In genomic region chr1:186082235-186082937, GRCh38 we compare ENCODE assay signal across 9 cellular contexts.
DNase-seq lines count a peak whose midpoint lies in the region; ATAC-seq and TF ChIP-seq lines count a peak whose summit lies in the region.
"Had no signal": no experiment of that assay in that cellular context is flagged by ENCODE, and none has a peak within 500 bp of the region (broad histone marks: within the 10 kb centered on the region; RNA-seq: fewer than 3 reads in every experiment).

No MANE protein-coding gene starts in this region.

- H3K4me1 ChIP-seq in adipocyte (ENCODE audit: control insufficient read depth, insufficient read depth, low read length) (peaks cover 9% of the 10 kb centered on the region), right cardiac atrium (ENCODE audit: control insufficient read depth, insufficient read depth, low read length) (no peaks in the 10 kb centered on the region), smooth muscle cell (ENCODE audit: low read depth) (peaks cover 22% of the 10 kb centered on the region)

- peaks cover 12% of the 10 kb centered on the region for H3F3A ChIP-seq in smooth muscle cell (ENCODE audit: low read depth)

- H3K9ac ChIP-seq in adipocyte (ENCODE audit: low read length) (no peak overlapping the region), smooth muscle cell (ENCODE audit: low read depth) (no peak overlapping the region)

- peak; percentile 99 for DNase-seq in DMS53 (lab: John Stamatoyannopoulos, UW)
- DNase-seq in NCI-H345 treated with DMSO at 0.1 percent for 48 hours (lab: John Stamatoyannopoulos, UW; ENCODE audit: unreplicated experiment) = peak; percentile 94
- DNase-seq in adipocyte (ENCODE audit: low read depth) = peak; percentile 61
- DNase-seq in right cardiac atrium = peak; percentile 76 to 79 (median 77)
- peak; percentile 29 for DNase-seq in smooth muscle cell (lab: John Stamatoyannopoulos, UW; ENCODE audit: unreplicated experiment)
- no peak for DNase-seq in activated effector memory CD4-positive, alpha-beta T cell treated with Interleukin-2 at 50 U/mL for 16 hours

- no peak overlapping the region for H3K4me3 ChIP-seq in adipocyte (ENCODE audit: low read length)
- H3K4me3 ChIP-seq in right cardiac atrium (ENCODE audit: low read length) = no peak overlapping the region
- no peak overlapping the region for H3K4me3 ChIP-seq in smooth muscle cell

- no peak overlapping the region for H2AFZ ChIP-seq in smooth muscle cell (ENCODE audit: low read depth)

- H3K27ac ChIP-seq in right cardiac atrium (ENCODE audit: low read length) (no peak overlapping the region), smooth muscle cell (ENCODE audit: low read depth) (peak overlapping the region; percentile 89)

- intact Hi-C loops in right cardiac atrium (cut with DNase I) = no loop called here

- H3K27me3 ChIP-seq in adipocyte (replicated peaks; ENCODE audit: control insufficient read depth, insufficient read depth, low read length) (no peaks in the 10 kb centered on the region), right cardiac atrium (ENCODE audit: control insufficient read depth, insufficient read depth) (no peaks in the 10 kb centered on the region), smooth muscle cell (ENCODE audit: low read depth) (no peaks in the 10 kb centered on the region)

- ATAC-seq in GM19455 (IDR thresholded peaks at IDR 0.05; ENCODE audit: unreplicated experiment) = peak; percentile 53
- peak; percentile 63 for ATAC-seq in HG03432 (IDR thresholded peaks at IDR 0.05; ENCODE audit: unreplicated experiment)
- ATAC-seq in right cardiac atrium = peak; percentile 84 to 93
- ATAC-seq: T-cell had no signal

- no peaks in the 10 kb centered on the region for H3K79me2 ChIP-seq in smooth muscle cell (ENCODE audit: low read depth)

- peak overlapping the region; percentile 76 for H3K4me2 ChIP-seq in smooth muscle cell

- no peak for TF ChIP-seq CTCF in smooth muscle cell (IDR thresholded peaks at IDR 0.05; ENCODE audit: borderline replicate concordance, insufficient read depth, poor library complexity, severe bottlenecking)

- peaks cover 2% of the 10 kb centered on the region for H3K36me3 ChIP-seq in adipocyte (ENCODE audit: control insufficient read depth, insufficient read depth, low read length, severe bottlenecking)
- H3K36me3 ChIP-seq in smooth muscle cell (ENCODE audit: low read depth) = no peaks in the 10 kb centered on the region

- H4K20me1 ChIP-seq in smooth muscle cell (ENCODE audit: low read depth) = no peaks in the 10 kb centered on the region

- H3K9me3 ChIP-seq in adipocyte (ENCODE audit: control insufficient read depth, low read length) = no peaks in the 10 kb centered on the region
- H3K9me3 ChIP-seq in right cardiac atrium (ENCODE audit: control insufficient read depth, low read length) = no peaks in the 10 kb centered on the region
- H3K9me3 ChIP-seq in smooth muscle cell (replicated peaks; ENCODE audit: low read depth) = no peaks in the 10 kb centered on the region

- WGBS in right cardiac atrium = 31% methylated on average over 6 of the region's 6 CpGs
- 29% methylated on average over 6 of the region's 6 CpGs for WGBS in smooth muscle cell (ENCODE audit: low lambda C conversion rate)
